16 cellular contexts compared by ENCODE assay signal in the genomic region with DNA sequence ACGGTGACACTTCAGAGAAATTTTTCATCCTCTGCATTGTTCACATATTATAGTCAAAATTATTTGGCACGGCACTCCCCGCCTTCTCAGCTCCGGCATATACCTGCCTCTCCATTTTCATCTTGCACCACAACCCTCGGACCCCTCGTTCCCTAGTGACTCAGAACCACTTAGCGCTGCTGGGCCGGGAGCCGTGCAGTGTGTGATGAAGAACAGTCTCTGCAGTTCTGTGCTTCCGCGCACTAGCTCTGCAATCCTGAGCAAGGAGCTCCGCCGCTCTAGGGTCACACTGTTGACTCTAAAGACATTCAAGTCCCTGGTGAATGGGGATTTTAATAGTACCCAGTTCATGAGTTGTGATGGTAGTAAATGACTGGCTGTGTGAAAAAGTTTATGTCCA.
"Had no signal": no experiment of that assay in that cellular context is flagged by ENCODE, and none has a peak within 500 bp of the region (broad histone marks: within the 10 kb centered on the region; RNA-seq: fewer than 3 reads in every experiment).

No MANE protein-coding gene starts in this region.

- H3K27me3 ChIP-seq: vagina had no signal

- H3K4me1 ChIP-seq: heart right ventricle, left ventricle myocardium inferior, pancreas, prostate gland, sigmoid colon, spleen, suprapubic skin, vagina had no signal

- H3K79me2 ChIP-seq: hepatocyte had no signal

- H3K9me3 ChIP-seq: left ventricle myocardium inferior, pancreas, prostate gland, sigmoid colon, suprapubic skin, tibial nerve, vagina had no signal

- H3K27ac ChIP-seq: heart right ventricle, hepatocyte, left ventricle myocardium inferior, pancreas, prostate gland, sigmoid colon, spleen, suprapubic skin, tibial nerve, vagina had no signal

- DNase-seq: heart right ventricle; left ventricle myocardium inferior; naive B cell; natural killer cell; posterior cingulate gyrus; right cardiac atrium; sigmoid colon; small intestine; spleen; stimulated activated naive CD4-positive, alpha-beta T cell had no signal

- FAIRE-seq: pancreas, small intestine had no signal

- H3K36me3 ChIP-seq: heart right ventricle, left ventricle myocardium inferior, pancreas, prostate gland, sigmoid colon, spleen, suprapubic skin, tibial nerve, vagina had no signal

- H3K4me2 ChIP-seq: hepatocyte had no signal

- ATAC-seq: heart right ventricle, right cardiac atrium had no signal

- H3K4me3 ChIP-seq: heart right ventricle, hepatocyte, left ventricle myocardium inferior, pancreas, prostate gland, sigmoid colon, spleen, suprapubic skin, tibial nerve, vagina had no signal

- H2AFZ ChIP-seq: hepatocyte had no signal
